23 cellular contexts compared by ENCODE assay signal in genomic region chr2:46040563-46041155, GRCh38.
DNase-seq lines count a peak whose midpoint lies in the region; ATAC-seq, FAIRE-seq and TF ChIP-seq lines count a peak whose summit lies in the region.
"Had no signal": no experiment of that assay in that cellular context is flagged by ENCODE, and none has a peak within 500 bp of the region (broad histone marks: within the 10 kb centered on the region; RNA-seq: fewer than 3 reads in every experiment).

No MANE protein-coding gene starts in this region.

- H3K4me3 ChIP-seq in kidney (ENCODE audit: low read length in 2 of 2) (no peak overlapping the region), pancreas (no peak overlapping the region), endodermal cell (ENCODE audit: low read length) (no peak overlapping the region)
- H3K4me3 ChIP-seq: BLaER1 treated with 17β-estradiol and CSF1 and Interleukin-3, amounts not matched to agents 10 nM and 100 nM; GM23248 had no signal

- no peak overlapping the region for H3K9ac ChIP-seq in kidney (ENCODE audit: low read length in 2 of 2)
- no peak overlapping the region for H3K9ac ChIP-seq in endodermal cell (ENCODE audit: extremely low read depth, low read length, poor library complexity, severe bottlenecking)
- H3K9ac ChIP-seq: BLaER1 treated with 17β-estradiol and CSF1 and Interleukin-3, amounts not matched to agents 10 nM and 100 nM; GM23248 had no signal

- H3K36me3 ChIP-seq in kidney (ENCODE audit: control insufficient read depth in 1 of 2, insufficient read depth in 2 of 2, low read length in 2 of 2), result no peaks in the 10 kb centered on the region
- no peaks in the 10 kb centered on the region for H3K36me3 ChIP-seq in pancreas
- H3K36me3 ChIP-seq in endodermal cell (ENCODE audit: control insufficient read depth, insufficient read depth, low read length), result no peaks in the 10 kb centered on the region

- DNase-seq in activated T-cell treated with anti-CD3 and anti-CD28 coated beads, Interleukin-2, amount 50 U/mL, for 72 hours, result no peak
- DNase-seq in activated T-cell treated with anti-CD3 and anti-CD28 coated beads, Interleukin-2, amount 50 U/mL, for 48 hours, result no peak
- DNase-seq in kidney (no peak), pancreas (no peak), endodermal cell (no peak), NCI-H187 (lab: John Stamatoyannopoulos, UW) (no peak)
- DNase-seq in activated CD8-positive, alpha-beta T cell treated with anti-CD3 and anti-CD28 coated beads for 36 hours, result no peak
- DNase-seq: GF-D8, GM23248, HCEC 1CT, KBM-7, MV-4-11, NCI-H1417, NCI-H1930, NCI-H2171, NCI-H446 treated with DMSO at 0.1 percent for 48 hours, NCI-H748 treated with DMSO at 0.1 percent for 48 hours, OCI-M1 had no signal

- no peaks in the 10 kb centered on the region for H3K27me3 Mint-ChIP-seq in activated T-cell treated with anti-CD3 and anti-CD28 coated beads, Interleukin-2, amount 50 U/mL, for 72 hours (ENCODE audit: low read depth)
- H3K27me3 Mint-ChIP-seq in activated CD8-positive, alpha-beta T cell treated with anti-CD3 and anti-CD28 coated beads for 36 hours, result no peaks in the 10 kb centered on the region
- H3K27me3 Mint-ChIP-seq in endodermal cell (ENCODE audit: insufficient read depth), result no peaks in the 10 kb centered on the region

- peak in 1 of 2 donors; percentile 67 for ATAC-seq in activated T-cell treated with anti-CD3 and anti-CD28 coated beads, Interleukin-2, amount 50 U/mL, for 72 hours (replicated peaks in 1 of 2)
- ATAC-seq in pancreas (peak in 3 of 4 donors; percentile 21 to 33 (median 30)), HG02884 (IDR thresholded peaks at IDR 0.05; ENCODE audit: unreplicated experiment) (no peak)
- ATAC-seq in activated CD8-positive, alpha-beta T cell treated with anti-CD3 and anti-CD28 coated beads for 36 hours, result no peak

- no peaks in the 10 kb centered on the region for H3K9me3 Mint-ChIP-seq in activated T-cell treated with anti-CD3 and anti-CD28 coated beads, Interleukin-2, amount 50 U/mL, for 72 hours
- H3K9me3 Mint-ChIP-seq in activated CD8-positive, alpha-beta T cell treated with anti-CD3 and anti-CD28 coated beads for 36 hours, result no peaks in the 10 kb centered on the region
- H3K9me3 Mint-ChIP-seq in endodermal cell, result no peaks in the 10 kb centered on the region

- peaks cover 5% of the 10 kb centered on the region for H3K4me1 Mint-ChIP-seq in activated T-cell treated with anti-CD3 and anti-CD28 coated beads, Interleukin-2, amount 50 U/mL, for 72 hours (ENCODE audit: low read depth)
- H3K4me1 Mint-ChIP-seq in activated CD8-positive, alpha-beta T cell treated with anti-CD3 and anti-CD28 coated beads for 36 hours (ENCODE audit: low read depth), result peaks cover 3% of the 10 kb centered on the region
- H3K4me1 Mint-ChIP-seq in endodermal cell, result peaks cover 35% of the 10 kb centered on the region

- 42 to 43% methylated on average over 7 of the region's 7 CpGs for WGBS in pancreas, 2 donors
- 90 to 95% methylated on average over 7 of the region's 7 CpGs for WGBS in endodermal cell (ENCODE audit: insufficient coverage in 1 of 2, insufficient read length in 1 of 2), 2 experiments

- H3K27ac ChIP-seq in kidney (ENCODE audit: low read depth in 2 of 2, low read length in 2 of 2), result peak overlapping the region; percentile 54 to 71
- H3K27ac ChIP-seq in pancreas, result peak overlapping the region in 1 of 4 donors; percentile 64
- no peak overlapping the region for H3K27ac ChIP-seq in endodermal cell (ENCODE audit: low read depth, low read length)
- H3K27ac ChIP-seq: BLaER1 treated with 17β-estradiol and CSF1 and Interleukin-3, amounts not matched to agents 10 nM and 100 nM; GM23248 had no signal

- peak; percentile 8 for FAIRE-seq in kidney (lab: Jason Lieb, UNC)
- FAIRE-seq in pancreas (lab: Jason Lieb, UNC), result no peak
- FAIRE-seq: A204.1, GM12891, GM18507 had no signal

- intact Hi-C loops in kidney (cut with DNase I) (no loop called here), pancreas (cut with DNase I) (no loop called here)
- intact Hi-C loops in activated CD8-positive, alpha-beta T cell treated with anti-CD3 and anti-CD28 coated beads for 36 hours (cut with micrococcal nuclease), result no loop called here

- H3K4me1 ChIP-seq in kidney (ENCODE audit: control insufficient read depth in 1 of 2, insufficient read depth in 1 of 2, low read depth in 1 of 2, low read length in 2 of 2) (peaks cover 15 to 35% of the 10 kb centered on the region in 2 donors), pancreas (peaks cover 23 to 31% (median 28%) of the 10 kb centered on the region in 3 donors), endodermal cell (ENCODE audit: control insufficient read depth, insufficient read depth, low read length) (peaks cover 8% of the 10 kb centered on the region)
- H3K4me1 ChIP-seq: BLaER1 treated with 17β-estradiol and CSF1 and Interleukin-3, amounts not matched to agents 10 nM and 100 nM had no signal

- H3K9me3 ChIP-seq in kidney (ENCODE audit: control insufficient read depth in 1 of 2, low read length in 2 of 2) (no peaks in the 10 kb centered on the region), pancreas (no peaks in the 10 kb centered on the region), endodermal cell (ENCODE audit: control insufficient read depth, low read length) (no peaks in the 10 kb centered on the region)
- H3K9me3 ChIP-seq: BLaER1 treated with 17β-estradiol and CSF1 and Interleukin-3, amounts not matched to agents 10 nM and 100 nM had no signal

- H3K27me3 ChIP-seq in pancreas (no peaks in the 10 kb centered on the region), endodermal cell (ENCODE audit: control insufficient read depth, insufficient read depth, low read length, poor library complexity, severe bottlenecking) (no peaks in the 10 kb centered on the region)
- H3K27me3 ChIP-seq: BLaER1 treated with 17β-estradiol and CSF1 and Interleukin-3, amounts not matched to agents 10 nM and 100 nM had no signal

- peak overlapping the region in 1 of 2 donors; percentile 21 for H3K4me3 Mint-ChIP-seq in activated T-cell treated with anti-CD3 and anti-CD28 coated beads, Interleukin-2, amount 50 U/mL, for 72 hours
- no peak overlapping the region for H3K4me3 Mint-ChIP-seq in activated CD8-positive, alpha-beta T cell treated with anti-CD3 and anti-CD28 coated beads for 36 hours
- H3K4me3 Mint-ChIP-seq in endodermal cell, result no peak overlapping the region

- peaks cover 0 to 1% of the 10 kb centered on the region in 2 donors for H3K36me3 Mint-ChIP-seq in activated T-cell treated with anti-CD3 and anti-CD28 coated beads, Interleukin-2, amount 50 U/mL, for 72 hours (ENCODE audit: insufficient read depth in 2 of 2)
- no peaks in the 10 kb centered on the region for H3K36me3 Mint-ChIP-seq in activated CD8-positive, alpha-beta T cell treated with anti-CD3 and anti-CD28 coated beads for 36 hours (ENCODE audit: low read depth)
- no peaks in the 10 kb centered on the region for H3K36me3 Mint-ChIP-seq in endodermal cell (ENCODE audit: low read depth)

- POLR2A ChIA-PET in activated CD8-positive, alpha-beta T cell treated with anti-CD3 and anti-CD28 coated beads for 36 hours (lab: Charles Lee), result no interaction called here

- TF ChIP-seq CTCF in kidney (IDR thresholded peaks at IDR 0.05; ENCODE audit: borderline replicate concordance, extremely low read depth, insufficient read depth) (no peak), pancreas (IDR thresholded peaks at IDR 0.05) (no peak), endodermal cell (conservative IDR thresholded peaks at IDR 0.05) (no peak)
- no peak for TF ChIP-seq CTCF in activated CD8-positive, alpha-beta T cell treated with anti-CD3 and anti-CD28 coated beads for 36 hours (IDR thresholded peaks at IDR 0.05)

- CTCF ChIA-PET in activated CD8-positive, alpha-beta T cell treated with anti-CD3 and anti-CD28 coated beads for 36 hours (lab: Charles Lee), result interaction anchor here (1.0 to 2.2 kb wide), 3 partner anchors 22 to 422 kb away, joined by 3 to 12 read pairs (median 3); no protein-coding TSS in a partner anchor

- peak overlapping the region; percentile 70 for H3K27ac Mint-ChIP-seq in activated T-cell treated with anti-CD3 and anti-CD28 coated beads, Interleukin-2, amount 50 U/mL, for 72 hours
- no peak overlapping the region for H3K27ac Mint-ChIP-seq in activated CD8-positive, alpha-beta T cell treated with anti-CD3 and anti-CD28 coated beads for 36 hours
- no peak overlapping the region for H3K27ac Mint-ChIP-seq in endodermal cell

Comparison
In these comparisons a context has a peak if more than half of its experiments do, and no peak if none do; other contexts are left out.
1. ATAC-seq: peak in pancreas (3 of 4); none in activated CD8-positive, alpha-beta T cell treated with anti-CD3 and anti-CD28 coated beads for 36 hours (single experiment) and HG02884 (single experiment).